In the genomic region with DNA sequence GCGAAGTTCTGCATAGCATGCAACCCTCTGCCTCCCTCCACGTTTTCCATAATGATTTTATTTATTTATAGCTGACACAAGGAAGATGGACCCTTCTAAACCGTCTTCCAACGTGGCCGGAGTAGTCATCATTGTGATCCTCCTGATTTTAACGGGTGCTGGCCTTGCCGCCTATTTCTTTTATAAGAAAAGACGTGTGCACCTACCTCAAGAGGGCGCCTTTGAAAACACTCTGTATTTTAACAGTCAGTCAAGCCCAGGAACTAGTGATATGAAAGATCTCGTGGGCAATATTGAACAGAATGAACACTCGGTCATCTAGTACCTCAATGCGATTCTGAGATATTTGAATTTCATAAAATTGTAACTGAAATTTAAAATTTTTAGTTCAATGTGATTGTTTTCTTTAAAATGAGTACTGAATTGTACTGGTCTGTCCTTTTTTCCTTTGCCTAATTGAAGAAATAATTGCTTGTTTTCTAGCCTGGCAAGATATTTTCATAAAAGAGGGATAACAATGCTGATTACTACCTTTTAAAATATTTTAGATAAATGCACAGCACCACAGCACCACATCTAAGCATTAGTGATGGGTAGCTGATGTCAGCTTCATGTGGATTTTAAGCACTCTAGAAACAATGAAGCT, we compare ENCODE assay signal across 8 cellular contexts. TPM values are rescaled to one million over a fixed set of nuclear protein-coding genes. Genes with fewer than 3 reads are reported as not detected.
DNase-seq lines count a peak whose midpoint lies in the region; ATAC-seq and TF ChIP-seq lines count a peak whose summit lies in the region.

No MANE protein-coding gene starts in this region.

- no peak overlapping the region for H2BK5ac ChIP-seq in neuronal stem cell (ENCODE audit: low read length)

- no peak overlapping the region for H2BK12ac ChIP-seq in neuronal stem cell (ENCODE audit: low read length)

- H3K23ac ChIP-seq in neuronal stem cell (ENCODE audit: low read depth, low read length, poor library complexity), result no peak overlapping the region

- H3K27me3 ChIP-seq in neuronal stem cell (ENCODE audit: control insufficient read depth in 3 of 3, insufficient read depth in 3 of 3, low read depth in 1 of 3, low read length in 3 of 3), result no peaks in the 10 kb centered on the region

- no peak overlapping the region for H3K4me3 ChIP-seq in neuronal stem cell (ENCODE audit: low read length in 2 of 2)

- DNase-seq in stimulated activated CD4-positive, alpha-beta T cell treated with anti-CD3 and anti-CD28 coated beads, Interleukin-15, amount 100 ng/mL, for 24 hours, result peak; percentile 14
- DNase-seq in stimulated activated CD4-positive, alpha-beta T cell treated with anti-CD3 and anti-CD28 coated beads, Interleukin-1b, Interleukin-23, amount 100 ng/mL, for 48 hours, result no peak
- DNase-seq in RPMI8226, result peak; percentile 46
- DNase-seq in erythroblast (lab: John Stamatoyannopoulos, UW), result peak; percentile 18 to 40
- peak; percentile 6 for DNase-seq in neuronal stem cell (ENCODE audit: low spot score)

- H4K91ac ChIP-seq in neuronal stem cell (ENCODE audit: low read depth, low read length, poor library complexity), result no peak overlapping the region

- H3K4me2 ChIP-seq in neuronal stem cell (ENCODE audit: insufficient read depth, low read length, poor library complexity, severe bottlenecking), result no peak overlapping the region

- H2AFZ ChIP-seq in neuronal stem cell (ENCODE audit: low read length), result no peak overlapping the region

- no peaks in the 10 kb centered on the region for H3K9me3 ChIP-seq in neuronal stem cell (replicated peaks in 1 of 2; ENCODE audit: control insufficient read depth in 2 of 2, insufficient read depth in 1 of 2, low read depth in 1 of 2, low read length in 2 of 2)

- no CpG with 5 or more reads among the region's 12 CpGs for WGBS in neuronal stem cell (ENCODE audit: extremely low coverage in 2 of 2, insufficient read length in 2 of 2, insufficient replicate concordance in 1 of 2), 2 donors

- H2AK5ac ChIP-seq in neuronal stem cell (ENCODE audit: low read depth, low read length), result no peak overlapping the region

- ATAC-seq in HG03159 (IDR thresholded peaks at IDR 0.05; ENCODE audit: unreplicated experiment), result peak; percentile 87
- no peak for ATAC-seq in HG02610 (IDR thresholded peaks at IDR 0.05; ENCODE audit: unreplicated experiment)
- no peak for ATAC-seq in GM21381 (IDR thresholded peaks at IDR 0.05; ENCODE audit: unreplicated experiment)

- no peak overlapping the region for H3K4ac ChIP-seq in neuronal stem cell (ENCODE audit: low read length)

- no peak for TF ChIP-seq POLR2A in erythroblast (IDR thresholded peaks at IDR 0.05; ENCODE audit: low read length)

- H3K14ac ChIP-seq in neuronal stem cell (ENCODE audit: low read length), result no peak overlapping the region

- H3K79me1 ChIP-seq in neuronal stem cell (ENCODE audit: low read depth, low read length), result no peaks in the 10 kb centered on the region

- H3K18ac ChIP-seq in neuronal stem cell (ENCODE audit: low read length), result no peak overlapping the region

- no peak overlapping the region for H4K8ac ChIP-seq in neuronal stem cell (ENCODE audit: low read depth, low read length)

- H3K4me1 ChIP-seq in neuronal stem cell (ENCODE audit: control insufficient read depth in 2 of 2, insufficient read depth in 1 of 2, low read depth in 1 of 2, low read length in 2 of 2), result no peaks in the 10 kb centered on the region

- no peak overlapping the region for H2BK120ac ChIP-seq in neuronal stem cell (ENCODE audit: low read depth, low read length)

- no peaks in the 10 kb centered on the region for H3K36me3 ChIP-seq in neuronal stem cell (replicated peaks in 1 of 2; ENCODE audit: control insufficient read depth in 2 of 2, insufficient read depth in 2 of 2, low read length in 2 of 2)

- H3K9ac ChIP-seq in neuronal stem cell (ENCODE audit: low read depth, low read length, poor library complexity), result no peak overlapping the region

- no peak overlapping the region for H2BK15ac ChIP-seq in neuronal stem cell (ENCODE audit: low read length)

- H3K27ac ChIP-seq in neuronal stem cell (replicated peaks; ENCODE audit: low read length), result no peak overlapping the region

RNA-seq across cellular contexts. Expression of a gene that starts 41.5 kb away (rescaled TPM):
- 0.01 TPM for polyA plus RNA-seq in neuronal stem cell (2013, experiment 1 of 2)
- polyA plus RNA-seq in neuronal stem cell (2013, experiment 2 of 2), result 0.10 TPM
